Comparison of ENCODE assay signal across 1 cellular context in genomic region chr11:117303101-117303500, GRCh38.
TF ChIP-seq lines count a peak whose summit lies in the region.

No MANE protein-coding gene starts in this region.

TF ChIP-seq in H1, 55 proteins besides CTCF, POLR2A, EP300 and RAD21:
- TF ChIP-seq SRF (IDR thresholded peaks at IDR 0.05; ENCODE audit: low read depth, low read length) (no peak), SIN3A (conservative IDR thresholded peaks at IDR 0.05 in 1 of 2, IDR thresholded peaks at IDR 0.05 in 1 of 2; ENCODE audit: low read depth in 1 of 2, low read length in 2 of 2) (no peak), CTBP2 (IDR thresholded peaks at IDR 0.05; ENCODE audit: borderline replicate concordance, insufficient read depth, insufficient read length, low read length) (no peak), CHD2 (IDR thresholded peaks at IDR 0.05; ENCODE audit: low read length) (no peak), MAFK (IDR thresholded peaks at IDR 0.05; ENCODE audit: low read depth, low read length) (no peak), SP2 (IDR thresholded peaks at IDR 0.05; ENCODE audit: low read length) (no peak), TBP (IDR thresholded peaks at IDR 0.05; ENCODE audit: low read depth, low read length) (no peak)
